ENCODE assay signal across 8 cellular contexts in the genomic region with DNA sequence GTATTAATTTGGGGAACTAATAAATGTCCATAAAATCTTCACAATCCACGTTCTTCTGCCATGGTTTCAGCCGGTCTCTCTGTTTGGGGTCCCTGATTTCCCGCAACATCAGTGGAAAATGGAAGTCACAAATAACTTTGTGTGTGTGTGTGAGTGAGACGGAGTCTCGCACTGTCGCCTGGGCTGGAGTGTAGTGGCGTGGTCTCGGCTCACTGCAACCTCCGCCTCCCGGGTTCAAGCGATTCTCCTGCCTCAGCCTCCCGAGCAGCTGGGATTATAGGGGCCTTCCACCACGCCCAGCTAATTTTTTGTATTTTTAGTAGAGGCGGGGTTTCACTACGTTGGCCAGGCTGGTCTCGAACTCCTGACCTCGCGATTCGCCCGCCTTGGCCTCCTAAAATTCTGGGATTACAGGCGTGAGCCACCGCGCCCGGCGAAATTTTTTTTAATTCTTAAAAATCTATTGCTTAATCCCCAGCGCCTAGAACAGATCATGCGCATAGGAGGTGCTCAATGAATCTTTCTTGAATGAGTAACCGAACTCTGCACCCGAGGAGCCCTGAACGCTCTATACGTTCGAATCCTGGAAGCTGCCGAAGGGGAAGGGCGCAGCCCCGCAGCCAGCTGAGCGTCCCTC. TPM values are rescaled to one million over a fixed set of nuclear protein-coding genes. Genes with fewer than 3 reads are reported as not detected.
DNase-seq lines count a peak whose midpoint lies in the region; ATAC-seq, FAIRE-seq and TF ChIP-seq lines count a peak whose summit lies in the region.
"Not testable (repeated sequence)": the region's sequence is repeated elsewhere in the genome, so short reads cannot be mapped to it uniquely, and the experiment has no call there.

No MANE protein-coding gene starts in this region.

- H3K9me3 Mint-ChIP-seq in Caco-2 (ENCODE audit: unreplicated experiment); activated naive CD8-positive, alpha-beta T cell treated with anti-CD3 and anti-CD28 coated beads, Interleukin-2, amount 50 U/mL, for 24 hours; stimulated activated naive CD8-positive, alpha-beta T cell treated with anti-CD3 and anti-CD28 coated beads, Interleukin-15, Interleukin-2, amounts not matched to agents 100 ng/mL and 50 ng/mL, for 24 hours: not testable (repeated sequence)

- not testable (repeated sequence) for H3K27me3 Mint-ChIP-seq in Caco-2 (ENCODE audit: insufficient read depth, unreplicated experiment); activated naive CD8-positive, alpha-beta T cell treated with anti-CD3 and anti-CD28 coated beads, Interleukin-2, amount 50 U/mL, for 24 hours; stimulated activated naive CD8-positive, alpha-beta T cell treated with anti-CD3 and anti-CD28 coated beads, Interleukin-15, Interleukin-2, amounts not matched to agents 100 ng/mL and 50 ng/mL, for 24 hours

- H3K36me3 Mint-ChIP-seq in Caco-2 (ENCODE audit: insufficient read depth, unreplicated experiment) = peaks cover 40% of the 10 kb centered on the region
- H3K36me3 Mint-ChIP-seq in activated naive CD8-positive, alpha-beta T cell treated with anti-CD3 and anti-CD28 coated beads, Interleukin-2, amount 50 U/mL, for 24 hours (ENCODE audit: low read depth) = not testable (repeated sequence)
- peaks cover 12% of the 10 kb centered on the region for H3K36me3 Mint-ChIP-seq in stimulated activated naive CD8-positive, alpha-beta T cell treated with anti-CD3 and anti-CD28 coated beads, Interleukin-15, Interleukin-2, amounts not matched to agents 100 ng/mL and 50 ng/mL, for 24 hours (ENCODE audit: low read depth)

- FAIRE-seq in HTR-8/SVneo (lab: Jason Lieb, UNC) = peak; percentile 9

- DNase-seq in Caco-2; RWPE2 (ENCODE audit: low spot score): not testable (repeated sequence)
- DNase-seq in HTR-8/SVneo (ENCODE audit: insufficient read length, low spot score) (peak; percentile 69), fibroblast of the conjunctiva (ENCODE audit: low read depth) (peak; percentile 70), myocyte (ENCODE audit: low read depth) (peak; percentile 57)
- DNase-seq in activated naive CD8-positive, alpha-beta T cell treated with anti-CD3 and anti-CD28 coated beads, Interleukin-2, amount 50 U/mL, for 24 hours = peak; percentile 51

- not testable (repeated sequence) for TF ChIP-seq CTCF in Caco-2 (IDR thresholded peaks at IDR 0.05; ENCODE audit: insufficient read depth in 1 of 2, low read depth in 1 of 2, low read length in 1 of 2, severe bottlenecking in 1 of 2, unreplicated experiment in 1 of 2); RWPE2 (IDR thresholded peaks at IDR 0.05; ENCODE audit: poor library complexity, severe bottlenecking)

- H3K27me3 ChIP-seq in Caco-2 (replicated peaks; ENCODE audit: control insufficient read depth, insufficient read depth, low read length); RWPE2 (ENCODE audit: insufficient read depth, poor library complexity, severe bottlenecking): not testable (repeated sequence)

- H3K4me3 ChIP-seq in Caco-2 (ENCODE audit: low read depth, low read length) (peak overlapping the region; percentile 60), RWPE2 (ENCODE audit: severe bottlenecking) (peak overlapping the region; percentile 93)

- H3K36me3 ChIP-seq in Caco-2 (ENCODE audit: control insufficient read depth, insufficient read depth, low read length) = not testable (repeated sequence)
- H3K36me3 ChIP-seq in RWPE2 (ENCODE audit: low read depth) = peaks cover 39% of the 10 kb centered on the region

- POLR2A ChIA-PET in Caco-2 (lab: Charles Lee) = interaction anchor here (0.5 to 3.2 kb wide), 4 partner anchors 11 to 193 kb away, joined by 3 to 20 read pairs (median 4); partner anchors contain the start of gene SLC16A5

- not testable (repeated sequence) for H3K9me3 ChIP-seq in Caco-2; RWPE2 (ENCODE audit: severe bottlenecking)

- peak overlapping the region; percentile 72 for H3K27ac ChIP-seq in RWPE2 (ENCODE audit: poor library complexity, severe bottlenecking)

- not testable (repeated sequence) for H3K4me1 ChIP-seq in Caco-2
- peaks cover 13% of the 10 kb centered on the region for H3K4me1 ChIP-seq in RWPE2 (ENCODE audit: insufficient read depth, poor library complexity, severe bottlenecking)

- CTCF ChIA-PET in Caco-2 (lab: Charles Lee) = interaction anchor here (1.7 kb wide), 1 partner anchor 84 kb away, joined by 5 read pairs; no protein-coding TSS in a partner anchor

- intact Hi-C loops in Caco-2 (cut with micrococcal nuclease; ENCODE audit: unreplicated experiment) = loop anchor here (1.0 kb wide), 1 partner anchor 11 kb away; no protein-coding TSS in a partner anchor

- ATAC-seq in GM21786 (IDR thresholded peaks at IDR 0.05; ENCODE audit: unreplicated experiment) (peak; percentile 13), RWPE2 (ENCODE audit: low read depth) (peak; percentile 54)
- ATAC-seq in activated naive CD8-positive, alpha-beta T cell treated with anti-CD3 and anti-CD28 coated beads, Interleukin-2, amount 50 U/mL, for 24 hours = peak; percentile 47

- peak overlapping the region; percentile 98 for H3K27ac Mint-ChIP-seq in Caco-2 (ENCODE audit: unreplicated experiment)
- H3K27ac Mint-ChIP-seq in activated naive CD8-positive, alpha-beta T cell treated with anti-CD3 and anti-CD28 coated beads, Interleukin-2, amount 50 U/mL, for 24 hours = peak overlapping the region; percentile 92
- H3K27ac Mint-ChIP-seq in stimulated activated naive CD8-positive, alpha-beta T cell treated with anti-CD3 and anti-CD28 coated beads, Interleukin-15, Interleukin-2, amounts not matched to agents 100 ng/mL and 50 ng/mL, for 24 hours = peak overlapping the region; percentile 90

- H3K4me1 Mint-ChIP-seq in Caco-2 (ENCODE audit: low read depth, unreplicated experiment) = not testable (repeated sequence)
- H3K4me1 Mint-ChIP-seq in activated naive CD8-positive, alpha-beta T cell treated with anti-CD3 and anti-CD28 coated beads, Interleukin-2, amount 50 U/mL, for 24 hours = peaks cover 40% of the 10 kb centered on the region
- H3K4me1 Mint-ChIP-seq in stimulated activated naive CD8-positive, alpha-beta T cell treated with anti-CD3 and anti-CD28 coated beads, Interleukin-15, Interleukin-2, amounts not matched to agents 100 ng/mL and 50 ng/mL, for 24 hours (ENCODE audit: low read depth) = peaks cover 41% of the 10 kb centered on the region

- not testable (repeated sequence) for BruUV-seq in Caco-2 (replicated peaks; lab: Mats Ljungman, UMichigan)

- H3K4me3 Mint-ChIP-seq in Caco-2 (ENCODE audit: unreplicated experiment) = peak overlapping the region; percentile 95
- H3K4me3 Mint-ChIP-seq in activated naive CD8-positive, alpha-beta T cell treated with anti-CD3 and anti-CD28 coated beads, Interleukin-2, amount 50 U/mL, for 24 hours = peak overlapping the region; percentile 94
- H3K4me3 Mint-ChIP-seq in stimulated activated naive CD8-positive, alpha-beta T cell treated with anti-CD3 and anti-CD28 coated beads, Interleukin-15, Interleukin-2, amounts not matched to agents 100 ng/mL and 50 ng/mL, for 24 hours = peak overlapping the region; percentile 98

RNA-seq across cellular contexts. Expression of gene ATP5PD, which starts 0.7 kb away (rescaled TPM):
- 316 and 326 TPM in 2 replicates for total RNA-seq in Caco-2 (2022)
- total RNA-seq in myocyte = 278 and 305 TPM in 2 replicates
- 314 TPM for polyA plus RNA-seq in myocyte (2012)

RNA-seq across cellular contexts. Expression of gene KCTD2, which starts 1.0 kb away (rescaled TPM):
- total RNA-seq in Caco-2 (2022) (27.9 and 28.8 TPM in 2 replicates), myocyte (18.4 and 20.6 TPM in 2 replicates)
- 26.0 TPM for polyA plus RNA-seq in myocyte (2012)

RNA-seq across cellular contexts. Expression of gene MRPL58, which starts 33.6 kb away (rescaled TPM):
- total RNA-seq in Caco-2 (2022) (61.0 and 61.8 TPM in 2 replicates), myocyte (34.8 and 39.9 TPM in 2 replicates)
- polyA plus RNA-seq in myocyte (2012) = 26.3 TPM

RNA-seq across cellular contexts. Expression of gene SLC16A5, which starts 41.7 kb away (rescaled TPM):
- total RNA-seq in Caco-2 (2022) (27.7 and 33.8 TPM in 2 replicates), myocyte (0.88 and 1.6 TPM in 2 replicates)
- 0.73 TPM for polyA plus RNA-seq in myocyte (2012)

RNA-seq across cellular contexts. Expression of gene CDR2L, which starts 58.6 kb away (rescaled TPM):
- 30.9 and 31.6 TPM in 2 replicates for total RNA-seq in Caco-2 (2022)
- 22.5 and 23.6 TPM in 2 replicates for total RNA-seq in myocyte
- 47.0 TPM for polyA plus RNA-seq in myocyte (2012)
